22 cellular contexts compared by ENCODE assay signal in the genomic region with DNA sequence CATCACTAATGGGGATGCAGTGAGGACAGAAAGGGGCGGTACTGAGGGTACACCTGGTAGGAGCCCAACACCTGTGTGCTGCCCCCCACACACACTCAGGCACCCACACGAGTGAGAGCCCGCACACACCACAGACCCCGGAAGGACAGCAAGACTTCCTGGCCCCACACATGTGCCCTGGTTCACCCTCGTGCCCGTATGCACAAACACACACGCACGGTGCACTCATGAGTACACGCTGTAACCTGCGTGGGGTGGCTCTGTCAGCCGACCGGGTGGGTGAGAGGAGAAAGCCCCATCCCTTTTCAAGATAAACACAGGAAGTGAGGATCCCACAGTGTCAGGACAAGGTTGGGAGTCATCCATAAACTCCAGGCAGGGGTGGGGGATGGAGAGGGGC.
DNase-seq lines count a peak whose midpoint lies in the region; ATAC-seq, FAIRE-seq and TF ChIP-seq lines count a peak whose summit lies in the region.
"Had no signal": no experiment of that assay in that cellular context is flagged by ENCODE, and none has a peak within 500 bp of the region (broad histone marks: within the 10 kb centered on the region; RNA-seq: fewer than 3 reads in every experiment).

No MANE protein-coding gene starts in this region.

- no peak for TF ChIP-seq EP300 in tibial nerve (IDR thresholded peaks at IDR 0.05)

- WGBS in tibial nerve, 2 donors, result 40 to 53% methylated on average over 10 to 11 of the region's 12 CpGs

- intact Hi-C loops in left lung (cut with DNase I), result no loop called here
- intact Hi-C loops in posterior vena cava (cut with DNase I), result no loop called here

- H2AFZ ChIP-seq in astrocyte (ENCODE audit: low read depth, low read length), result no peak overlapping the region

- H3K4me1 Mint-ChIP-seq in astrocyte (ENCODE audit: low read depth, unreplicated experiment), result peaks cover 20% of the 10 kb centered on the region
- H3K4me1 Mint-ChIP-seq: CD8-positive, alpha-beta memory T cell had no signal

- peak overlapping the region; percentile 87 for H3K27ac Mint-ChIP-seq in astrocyte (ENCODE audit: unreplicated experiment)
- H3K27ac Mint-ChIP-seq: CD8-positive, alpha-beta memory T cell had no signal

- POLR2A ChIA-PET in GM10248 (lab: Yijun Ruan, JAX), result no interaction called here

- H4K20me1 ChIP-seq in BLaER1 (no peaks in the 10 kb centered on the region), astrocyte (ENCODE audit: insufficient read depth, low read length) (no peaks in the 10 kb centered on the region)

- no peak for FAIRE-seq in astrocyte (lab: Jason Lieb, UNC)
- FAIRE-seq: GM18507 had no signal

- no peak overlapping the region for H3K27ac ChIP-seq in BLaER1
- H3K27ac ChIP-seq in astrocyte (ENCODE audit: low read depth, low read length), result no peak overlapping the region
- no peak overlapping the region for H3K27ac ChIP-seq in left lung
- H3K27ac ChIP-seq in tibial nerve, result no peak overlapping the region
- H3K27ac ChIP-seq: C4-2B, KMS-11, SJSA1 had no signal

- H3K9ac ChIP-seq in BLaER1 (no peak overlapping the region), astrocyte (ENCODE audit: low read length) (no peak overlapping the region)
- H3K9ac ChIP-seq: KMS-11 had no signal

- peaks cover 12% of the 10 kb centered on the region for H3K27me3 Mint-ChIP-seq in astrocyte (ENCODE audit: low read depth, unreplicated experiment)

- H3K9me3 ChIP-seq in BLaER1 (no peaks in the 10 kb centered on the region), astrocyte (ENCODE audit: insufficient read depth, low read depth, low read length) (no peaks in the 10 kb centered on the region), left lung (no peaks in the 10 kb centered on the region), tibial nerve (no peaks in the 10 kb centered on the region)
- H3K9me3 ChIP-seq: SJSA1 had no signal

- ATAC-seq in left lung, result peak; percentile 21
- ATAC-seq in GM19351 (IDR thresholded peaks at IDR 0.05; ENCODE audit: unreplicated experiment), result no peak

- DNase-seq in astrocyte (ENCODE audit: low read depth), result no peak
- DNase-seq in left lung, result no peak
- DNase-seq in posterior vena cava (ENCODE audit: low spot score), result peak; percentile 59
- no peak for DNase-seq in GM10248 (ENCODE audit: extremely low spot score)
- no peak for DNase-seq in tibial nerve (ENCODE audit: low spot score in 2 of 2)
- DNase-seq: AML-193; Calu3; CD8-positive, alpha-beta memory T cell; DMS153; IMR-90; NCI-H1105 treated with DMSO at 0.1 percent for 48 hours; NCI-H2029 treated with DMSO at 0.1 percent for 48 hours; NCI-H226; NCI-H510A treated with DMSO at 0.1 percent for 48 hours; NCI-H748 treated with DMSO at 0.1 percent for 48 hours; NK-92 treated with Interleukin-12 subunit alpha and Interleukin-12 subunit beta, amount 100 ng/mL, for 24 hours had no signal

- CTCF ChIA-PET in GM10248 (lab: Yijun Ruan, JAX), result no interaction called here

- H3K36me3 ChIP-seq in BLaER1, result no peaks in the 10 kb centered on the region
- no peaks in the 10 kb centered on the region for H3K36me3 ChIP-seq in astrocyte (ENCODE audit: insufficient read depth, low read length)
- no peaks in the 10 kb centered on the region for H3K36me3 ChIP-seq in left lung
- no peaks in the 10 kb centered on the region for H3K36me3 ChIP-seq in tibial nerve
- H3K36me3 ChIP-seq: SJSA1 had no signal

- H3K4me2 ChIP-seq in BLaER1 (peak overlapping the region; percentile 63; the same call in 1 of the 2 replicates), astrocyte (ENCODE audit: low read length) (no peak overlapping the region)
- H3K4me2 ChIP-seq: KMS-11 had no signal

- H3K27me3 ChIP-seq in BLaER1 (no peaks in the 10 kb centered on the region), astrocyte (ENCODE audit: insufficient read depth, low read length) (peaks cover 6% of the 10 kb centered on the region), left lung (peaks cover 0 to 27% of the 10 kb centered on the region in 2 donors), tibial nerve (peaks cover 0 to 14% of the 10 kb centered on the region in 2 donors)
- H3K27me3 ChIP-seq: SJSA1 had no signal

- no peak for TF ChIP-seq POLR2A in tibial nerve (IDR thresholded peaks at IDR 0.05)

- H3K36me3 Mint-ChIP-seq in astrocyte (ENCODE audit: low read depth, unreplicated experiment), result no peaks in the 10 kb centered on the region
- H3K36me3 Mint-ChIP-seq: CD8-positive, alpha-beta memory T cell had no signal

- no peaks in the 10 kb centered on the region for H3K79me2 ChIP-seq in astrocyte (ENCODE audit: insufficient read depth, low read length)

- TF ChIP-seq CTCF in astrocyte (IDR thresholded peaks at IDR 0.05; ENCODE audit: insufficient read depth, low read depth, low read length) (no peak), left lung (IDR thresholded peaks at IDR 0.05) (no peak), GM10248 (IDR thresholded peaks at IDR 0.05; ENCODE audit: control extremely low read depth, extremely low read depth, low read depth, missing control alignments) (no peak), tibial nerve (IDR thresholded peaks at IDR 0.05) (no peak)

- H3K9me3 Mint-ChIP-seq in astrocyte (ENCODE audit: unreplicated experiment), result peaks cover 5% of the 10 kb centered on the region
- H3K9me3 Mint-ChIP-seq: CD8-positive, alpha-beta memory T cell had no signal

- H3K4me1 ChIP-seq in BLaER1 (peaks cover 51% of the 10 kb centered on the region), astrocyte (ENCODE audit: insufficient read depth, low read length) (no peaks in the 10 kb centered on the region), left lung (no peaks in the 10 kb centered on the region), tibial nerve (no peaks in the 10 kb centered on the region)
- H3K4me1 ChIP-seq: SJSA1 had no signal

- H3K4me3 ChIP-seq in BLaER1 (no peak overlapping the region), astrocyte (ENCODE audit: insufficient read depth, low read depth, low read length) (no peak overlapping the region), left lung (no peak overlapping the region), tibial nerve (no peak overlapping the region)
- H3K4me3 ChIP-seq: SJSA1 had no signal

- H3K4me3 Mint-ChIP-seq in astrocyte (ENCODE audit: unreplicated experiment), result no peak overlapping the region
- H3K4me3 Mint-ChIP-seq: CD8-positive, alpha-beta memory T cell had no signal
